In genomic region chr4:53441564-53441963, GRCh38 we compare ENCODE assay signal across 31 cellular contexts.
"Had no signal": no experiment of that assay in that cellular context is flagged by ENCODE, and none has a peak within 500 bp of the region (broad histone marks: within the 10 kb centered on the region; RNA-seq: fewer than 3 reads in every experiment).

No MANE protein-coding gene starts in this region.

- H3K27me3 ChIP-seq: ascending aorta, Peyer's patch had no signal

- H3K27me3 Mint-ChIP-seq: activated B cell treated with CpG ODN at 0.5 μM for 24 hours; activated CD4-positive, alpha-beta memory T cell treated with anti-CD3 and anti-CD28 coated beads for 36 hours; activated naive CD4-positive, alpha-beta T cell treated with anti-CD3 and anti-CD28 coated beads, Interleukin-2, amount 10 ng/mL, durations not matched to agents 7 days and 5 days; activated naive CD8-positive, alpha-beta T cell treated with anti-CD3 and anti-CD28 coated beads, Interleukin-2, amount 10 ng/mL, durations not matched to agents 7 days and 5 days; activated T-cell treated with anti-CD3 and anti-CD28 coated beads, Interleukin-2, amount 50 U/mL, for 24 hours had no signal

- H3K27ac ChIP-seq: ascending aorta, KMS-11, Peyer's patch, RWPE1, VCaP had no signal

- ATAC-seq: Right ventricle myocardium inferior had no signal

- H3K9me3 ChIP-seq: ascending aorta, Peyer's patch had no signal

- H3K4me3 ChIP-seq: ascending aorta, Peyer's patch had no signal

- H3K4me1 Mint-ChIP-seq: activated B cell treated with CpG ODN at 0.5 μM for 24 hours; activated naive CD4-positive, alpha-beta T cell treated with anti-CD3 and anti-CD28 coated beads, Interleukin-2, amount 10 ng/mL, durations not matched to agents 7 days and 5 days had no signal

- H3K27ac Mint-ChIP-seq: activated B cell treated with CpG ODN at 0.5 μM for 24 hours; activated CD4-positive, alpha-beta memory T cell treated with anti-CD3 and anti-CD28 coated beads for 36 hours; activated naive CD4-positive, alpha-beta T cell treated with anti-CD3 and anti-CD28 coated beads, Interleukin-2, amount 10 ng/mL, durations not matched to agents 7 days and 5 days; activated naive CD8-positive, alpha-beta T cell treated with anti-CD3 and anti-CD28 coated beads, Interleukin-2, amount 10 ng/mL, durations not matched to agents 7 days and 5 days; activated T-cell treated with anti-CD3 and anti-CD28 coated beads, Interleukin-2, amount 50 U/mL, for 24 hours had no signal

- DNase-seq: activated B cell treated with CpG ODN at 0.5 μM for 24 hours; activated CD4-positive, alpha-beta memory T cell treated with anti-CD3 and anti-CD28 coated beads for 36 hours; activated CD4-positive, alpha-beta T cell treated with anti-CD3 and anti-CD28 coated beads for 4 hours; activated CD4-positive, alpha-beta T cell treated with anti-CD3 and anti-CD28 coated beads, Interleukin-2, amount 50 U/mL, for 1 hour; activated CD4-positive, CD25-positive, alpha-beta regulatory T cell treated with anti-CD3 and anti-CD28 coated beads, Interleukin-2, amount 50 U/mL, for 72 hours; activated effector memory CD4-positive, alpha-beta T cell treated with Interleukin-2 at 50 U/mL for 16 hours; activated naive CD4-positive, alpha-beta T cell treated with anti-CD3 and anti-CD28 coated beads, Interleukin-2, amount 10 ng/mL, durations not matched to agents 7 days and 5 days; activated naive CD8-positive, alpha-beta T cell treated with anti-CD3 and anti-CD28 coated beads, Interleukin-2, amount 10 ng/mL, durations not matched to agents 7 days and 5 days; activated T-cell treated with anti-CD3 and anti-CD28 coated beads, Interleukin-2, amount 50 U/mL, for 24 hours; amygdala; cerebellar nuclear complex; NCI-H1105; NCI-H1417 treated with DMSO at 0.1 percent for 48 hours; NCI-H187 treated with DMSO at 0.1 percent for 48 hours; NCI-H2081; NCI-H2171 treated with DMSO at 0.1 percent for 48 hours; NCI-H2227 treated with DMSO at 0.1 percent for 48 hours; NCI-H446 treated with DMSO at 0.1 percent for 48 hours; NCI-H524; NCI-H69; Peyer's patch; SIG-M5; SW 1271; T-helper 1 cell; T-helper 2 cell; T-helper 9 cell had no signal

- H3K4me3 Mint-ChIP-seq: activated B cell treated with CpG ODN at 0.5 μM for 24 hours; activated CD4-positive, alpha-beta memory T cell treated with anti-CD3 and anti-CD28 coated beads for 36 hours; activated naive CD4-positive, alpha-beta T cell treated with anti-CD3 and anti-CD28 coated beads, Interleukin-2, amount 10 ng/mL, durations not matched to agents 7 days and 5 days; activated naive CD8-positive, alpha-beta T cell treated with anti-CD3 and anti-CD28 coated beads, Interleukin-2, amount 10 ng/mL, durations not matched to agents 7 days and 5 days; activated T-cell treated with anti-CD3 and anti-CD28 coated beads, Interleukin-2, amount 50 U/mL, for 24 hours had no signal

- H3K9me3 Mint-ChIP-seq: activated B cell treated with CpG ODN at 0.5 μM for 24 hours; activated CD4-positive, alpha-beta memory T cell treated with anti-CD3 and anti-CD28 coated beads for 36 hours; activated naive CD4-positive, alpha-beta T cell treated with anti-CD3 and anti-CD28 coated beads, Interleukin-2, amount 10 ng/mL, durations not matched to agents 7 days and 5 days; activated naive CD8-positive, alpha-beta T cell treated with anti-CD3 and anti-CD28 coated beads, Interleukin-2, amount 10 ng/mL, durations not matched to agents 7 days and 5 days; activated T-cell treated with anti-CD3 and anti-CD28 coated beads, Interleukin-2, amount 50 U/mL, for 24 hours had no signal

- H3K9ac ChIP-seq: KMS-11 had no signal

- H3K4me1 ChIP-seq: ascending aorta, Peyer's patch had no signal
